ENCODE assay signal across 8 cellular contexts in the genomic region with DNA sequence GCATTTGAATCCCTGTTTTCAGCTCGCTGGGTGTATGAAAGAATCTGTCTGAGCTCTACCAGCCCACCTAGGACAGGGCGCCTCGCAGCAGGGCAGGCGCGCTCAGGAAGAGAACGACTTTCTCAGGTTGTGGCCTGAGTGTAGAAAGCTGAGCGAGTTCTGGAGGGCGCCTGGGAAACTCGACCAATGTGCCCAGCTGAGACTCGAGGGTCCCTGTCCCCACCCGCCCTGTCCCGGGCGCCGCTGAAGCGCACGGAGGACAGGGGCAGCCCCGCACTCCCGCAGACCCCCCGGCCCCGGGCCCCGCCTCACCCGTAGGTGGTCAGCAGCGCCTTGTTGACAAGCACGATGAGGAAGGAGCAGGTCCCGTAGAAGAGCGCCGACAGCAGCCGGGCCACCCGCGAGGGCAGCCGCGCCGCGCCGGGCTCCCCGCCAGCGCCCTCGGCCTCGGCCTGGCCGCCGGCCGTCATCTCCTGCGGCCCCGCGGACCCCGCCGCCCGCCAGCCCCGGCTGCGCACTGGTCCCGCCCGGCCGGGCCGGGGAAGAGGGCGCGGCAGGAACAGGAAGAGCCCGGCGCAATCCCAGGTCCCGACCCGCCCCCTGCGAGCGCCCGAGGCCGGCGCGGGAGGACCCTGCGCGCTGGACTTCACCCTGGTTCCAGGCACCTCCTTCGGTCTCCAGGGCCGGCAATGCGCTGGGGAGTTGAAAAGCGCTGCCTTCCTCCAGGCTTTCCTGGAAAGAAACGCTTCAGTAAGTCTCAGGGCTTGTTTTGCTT. TPM values are rescaled to one million over a fixed set of nuclear protein-coding genes. Genes with fewer than 3 reads are reported as not detected.
DNase-seq lines count a peak whose midpoint lies in the region; ATAC-seq and TF ChIP-seq lines count a peak whose summit lies in the region.

TSS of gene SLC35D2 (minus strand) at position 547 of the 775 bp plus-strand sequence. CDS start at position 470, 77 bp downstream.

- peak within 1 kb of the TSS; percentile 66 for H3K4me3 ChIP-seq in epithelial cell of esophagus (ENCODE audit: low read length)

- no peaks in the 10 kb centered on the region for H3K9me3 Mint-ChIP-seq in activated CD4-positive, alpha-beta memory T cell treated with anti-CD3 and anti-CD28 coated beads, Interleukin-2, amount 10 ng/mL, durations not matched to agents 7 days and 5 days
- no peaks in the 10 kb centered on the region for H3K9me3 Mint-ChIP-seq in memory B cell

- ATAC-seq in HG02870 (IDR thresholded peaks at IDR 0.05; ENCODE audit: unreplicated experiment) (peak; percentile 55), memory B cell (ENCODE audit: low read depth) (peak; percentile 65), GM18520 (IDR thresholded peaks at IDR 0.05; ENCODE audit: unreplicated experiment) (no peak), HG03095 (IDR thresholded peaks at IDR 0.05; ENCODE audit: unreplicated experiment) (no peak)

- peak; percentile 85 for DNase-seq in ELF-1 (ENCODE audit: low read depth, low spot score)
- DNase-seq in activated CD4-positive, alpha-beta memory T cell treated with anti-CD3 and anti-CD28 coated beads, Interleukin-2, amount 10 ng/mL, durations not matched to agents 7 days and 5 days = peak; percentile 23
- peak; percentile 49 for DNase-seq in epithelial cell of esophagus (ENCODE audit: low read depth)
- no peak for DNase-seq in memory B cell (ENCODE audit: low spot score in 2 of 2)

- POLR2A ChIA-PET in activated CD4-positive, alpha-beta memory T cell treated with anti-CD3 and anti-CD28 coated beads, Interleukin-2, amount 10 ng/mL, durations not matched to agents 7 days and 5 days (lab: Charles Lee) = interaction anchor here (0.8 kb wide), 1 partner anchor 52 kb away, joined by 3 read pairs; no protein-coding TSS in a partner anchor

- peak within 1 kb of the TSS; percentile 64 for H3K27ac Mint-ChIP-seq in activated CD4-positive, alpha-beta memory T cell treated with anti-CD3 and anti-CD28 coated beads, Interleukin-2, amount 10 ng/mL, durations not matched to agents 7 days and 5 days
- H3K27ac Mint-ChIP-seq in memory B cell = peak within 1 kb of the TSS; percentile 75

- TF ChIP-seq CTCF in epithelial cell of esophagus (IDR thresholded peaks at IDR 0.05; ENCODE audit: insufficient read depth, low read depth, low read length, missing control alignments) = no peak
- TF ChIP-seq CTCF in subcutaneous adipose tissue (IDR thresholded peaks at IDR 0.05; ENCODE audit: low read depth) = no peak

- H3K4me3 Mint-ChIP-seq in activated CD4-positive, alpha-beta memory T cell treated with anti-CD3 and anti-CD28 coated beads, Interleukin-2, amount 10 ng/mL, durations not matched to agents 7 days and 5 days = peak within 1 kb of the TSS; percentile 73
- H3K4me3 Mint-ChIP-seq in memory B cell = peak within 1 kb of the TSS; percentile 84

- no peaks in the 10 kb centered on the region for H3K27me3 Mint-ChIP-seq in activated CD4-positive, alpha-beta memory T cell treated with anti-CD3 and anti-CD28 coated beads, Interleukin-2, amount 10 ng/mL, durations not matched to agents 7 days and 5 days
- H3K27me3 Mint-ChIP-seq in memory B cell = no peaks in the 10 kb centered on the region

- peaks cover 45% of the 10 kb centered on the region for H3K36me3 Mint-ChIP-seq in activated CD4-positive, alpha-beta memory T cell treated with anti-CD3 and anti-CD28 coated beads, Interleukin-2, amount 10 ng/mL, durations not matched to agents 7 days and 5 days (ENCODE audit: low read depth)
- H3K36me3 Mint-ChIP-seq in memory B cell = peaks cover 8% of the 10 kb centered on the region

- H3K4me1 Mint-ChIP-seq in activated CD4-positive, alpha-beta memory T cell treated with anti-CD3 and anti-CD28 coated beads, Interleukin-2, amount 10 ng/mL, durations not matched to agents 7 days and 5 days = peaks cover 33% of the 10 kb centered on the region
- H3K4me1 Mint-ChIP-seq in memory B cell = peaks cover 20% of the 10 kb centered on the region

- CTCF ChIA-PET in activated CD4-positive, alpha-beta memory T cell treated with anti-CD3 and anti-CD28 coated beads, Interleukin-2, amount 10 ng/mL, durations not matched to agents 7 days and 5 days (lab: Charles Lee) = no interaction called here

RNA-seq across cellular contexts. Expression of gene SLC35D2, which starts in this region (rescaled TPM):
- 10 to 100 TPM; 14.7 to 15.1 TPM for total RNA-seq in activated CD4-positive, alpha-beta memory T cell treated with anti-CD3 and anti-CD28 coated beads, Interleukin-2, amount 10 ng/mL, durations not matched to agents 7 days and 5 days
- total RNA-seq in subcutaneous adipose tissue = 10 to 100 TPM; 15.9 to 22.9 (median 17.6) TPM

Comparison
In these comparisons a context has a peak if more than half of its experiments do, and no peak if none do; other contexts are left out.
1. DNase-seq: peak in ELF-1 (single experiment), activated CD4-positive, alpha-beta memory T cell treated with anti-CD3 and anti-CD28 coated beads, Interleukin-2, amount 10 ng/mL, durations not matched to agents 7 days and 5 days (single experiment) and epithelial cell of esophagus (single experiment); none in memory B cell (0 of 2).
2. ATAC-seq: peak in HG02870 (single experiment) and memory B cell (single experiment); none in GM18520 (single experiment) and HG03095 (single experiment).